8 cellular contexts compared by ENCODE assay signal in the genomic region with DNA sequence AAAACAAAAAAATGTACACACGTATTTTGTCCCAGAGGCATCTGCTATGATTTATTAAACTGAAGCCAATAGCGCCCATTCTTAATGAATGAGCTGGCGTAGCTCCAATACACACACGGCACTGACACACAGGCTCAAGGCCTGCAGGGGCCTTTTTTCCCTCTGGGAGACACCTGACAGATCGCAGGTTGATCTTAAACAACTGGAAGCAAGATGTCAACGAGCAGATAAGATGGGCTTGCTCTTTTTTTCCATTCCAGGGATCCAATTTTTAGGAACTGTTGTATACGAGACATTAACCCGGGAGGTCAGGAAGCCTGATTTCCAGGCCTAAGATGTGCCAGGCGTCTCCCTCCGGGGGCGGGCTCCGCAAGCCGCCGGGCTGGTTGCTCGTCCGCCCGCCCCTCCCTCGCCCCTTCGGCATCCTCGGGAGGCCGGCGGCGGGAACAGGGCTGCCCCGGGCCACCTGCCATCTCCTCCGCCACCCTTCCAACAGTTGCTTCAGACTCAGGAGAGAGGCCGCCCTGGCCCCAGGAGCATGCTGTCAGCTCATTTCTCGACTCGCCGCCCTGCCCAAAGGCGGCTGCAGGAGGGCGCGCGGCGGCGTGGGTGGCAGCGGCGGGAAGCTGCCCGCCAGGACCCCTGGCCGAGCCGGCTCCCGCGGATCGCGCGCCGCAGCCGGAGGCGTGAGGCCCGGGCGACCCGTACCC. TPM values are rescaled to one million over a fixed set of nuclear protein-coding genes. Genes with fewer than 3 reads are reported as not detected.
DNase-seq lines count a peak whose midpoint lies in the region; ATAC-seq and TF ChIP-seq lines count a peak whose summit lies in the region.

No MANE protein-coding gene starts in this region.

- no peaks in the 10 kb centered on the region for H3K9me2 ChIP-seq in neural cell (ENCODE audit: insufficient read depth, low read length)

- H3K9ac ChIP-seq in neural cell (ENCODE audit: low read length): peak overlapping the region; percentile 76

- CTCF ChIA-PET in AG04450 (lab: Charles Lee): interaction anchor here (0.7 kb wide), 1 partner anchor 336 kb away, joined by 3 read pairs; no protein-coding TSS in a partner anchor

- ATAC-seq in GM18907 (IDR thresholded peaks at IDR 0.05; ENCODE audit: unreplicated experiment) (peak; percentile 9), HG03135 (IDR thresholded peaks at IDR 0.05; ENCODE audit: unreplicated experiment) (peak; percentile 9)

- peaks cover 27% of the 10 kb centered on the region for H3K79me2 ChIP-seq in neural cell (replicated peaks; ENCODE audit: insufficient read depth, low read length)

- no peak for TF ChIP-seq EP300 in neural cell (conservative IDR thresholded peaks at IDR 0.05; ENCODE audit: poor library complexity, severe bottlenecking)

- H3K4me3 Mint-ChIP-seq in type B pancreatic cell: peak overlapping the region; percentile 95

- POLR2A ChIA-PET in AG04450 (lab: Yijun Ruan, JAX): interaction anchor here (0.9 to 1.0 kb wide), 2 partner anchors 187 to 360 kb away, joined by 3 read pairs; partner anchors contain the start of genes EXOC8 and SPRTN

- H3K27ac ChIP-seq in AG04450 (ENCODE audit: low read depth, low read length) (no peak overlapping the region), neural cell (ENCODE audit: low read length) (peak overlapping the region; percentile 62)

- H3K27me3 Mint-ChIP-seq in type B pancreatic cell: no peaks in the 10 kb centered on the region

- H3K9me3 ChIP-seq in AG04450 (ENCODE audit: control insufficient read depth, insufficient read depth, low read length) (no peaks in the 10 kb centered on the region), neural cell (ENCODE audit: low read length) (no peaks in the 10 kb centered on the region)

- TF ChIP-seq RAD21 in neural cell (conservative IDR thresholded peaks at IDR 0.05): no peak

- H3K27me3 ChIP-seq in AG04450 (ENCODE audit: control insufficient read depth, insufficient read depth, low read length) (no peaks in the 10 kb centered on the region), neural cell (ENCODE audit: insufficient read depth, low read depth, low read length) (no peaks in the 10 kb centered on the region)

- no peaks in the 10 kb centered on the region for H3K9me3 Mint-ChIP-seq in type B pancreatic cell

- TF ChIP-seq CTCF in AG04450 (IDR thresholded peaks at IDR 0.05; ENCODE audit: low read depth, low read length) (no peak), neural cell (IDR thresholded peaks at IDR 0.05; ENCODE audit: poor library complexity, severe bottlenecking) (no peak), type B pancreatic cell (conservative IDR thresholded peaks at IDR 0.05) (no peak)

- DNase-seq in AG04450 (ENCODE audit: low read depth, low spot score) (no peak), NCI-H69 (lab: John Stamatoyannopoulos, UW) (peak; percentile 93), activated T-cell treated with anti-CD3 and anti-CD28 coated beads for 24 hours (ENCODE audit: low read depth) (peak; percentile 17), fibroblast of peridontal ligament (ENCODE audit: extremely low read depth) (peak; percentile 17), type B pancreatic cell (ENCODE audit: extremely low spot score, unreplicated experiment) (peak; percentile 69)

- no peaks in the 10 kb centered on the region for H3F3A ChIP-seq in neural cell (ENCODE audit: insufficient read depth, low read length, poor library complexity, severe bottlenecking)

- H3K4me1 Mint-ChIP-seq in type B pancreatic cell (ENCODE audit: unreplicated experiment): peaks cover 16% of the 10 kb centered on the region

- peak overlapping the region; percentile 87 for H3K27ac Mint-ChIP-seq in type B pancreatic cell

- peak overlapping the region; percentile 68 for H3K4me2 ChIP-seq in neural cell (ENCODE audit: low read length)

- H3K36me3 ChIP-seq in neural cell (ENCODE audit: insufficient read depth, low read length): peaks cover 6% of the 10 kb centered on the region

- H3K4me3 ChIP-seq in AG04450 (ENCODE audit: low read depth, low read length): peak overlapping the region; percentile 94
- H3K4me3 ChIP-seq in neural cell (ENCODE audit: low read length): peak overlapping the region; percentile 92

- H4K20me1 ChIP-seq in neural cell (ENCODE audit: insufficient read depth): no peaks in the 10 kb centered on the region

- H3K36me3 Mint-ChIP-seq in type B pancreatic cell: no peaks in the 10 kb centered on the region

- H2AFZ ChIP-seq in neural cell (ENCODE audit: low read depth, low read length): peak overlapping the region; percentile 19

TF ChIP-seq in neural cell, 6 proteins besides CTCF, POLR2A, EP300 and RAD21:
- no peak for TF ChIP-seq EZH2 (IDR thresholded peaks at IDR 0.05; ENCODE audit: borderline replicate concordance, insufficient read depth, low read length, poor library complexity, severe bottlenecking)
- no peak for TF ChIP-seq MXI1 (conservative IDR thresholded peaks at IDR 0.05; ENCODE audit: poor library complexity, severe bottlenecking)
- peak; percentile 22 for TF ChIP-seq SMC3 (conservative IDR thresholded peaks at IDR 0.05; ENCODE audit: poor library complexity)
- TF ChIP-seq TAF1 (IDR thresholded peaks at IDR 0.05; ENCODE audit: low read depth): no peak
TF ChIP-seq in neural cell: peak in this region for 1.

RNA-seq across cellular contexts. Expression of gene TTC13, which starts 0.7 kb away (rescaled TPM):
- polyA plus RNA-seq in AG04450 (2011; rRNA removed): 8.1 and 10.6 TPM in 2 replicates
- 5.8 and 8.6 TPM in 2 replicates for polyA minus RNA-seq in AG04450 (2011; rRNA and poly(A)+ RNA removed)
- 33.8 and 36.7 TPM in 2 replicates for polyA plus RNA-seq in neural cell
- polyA minus RNA-seq in neural cell: 58.7 and 59.0 TPM in 2 replicates
- 14.6 and 20.6 TPM in 2 replicates for total RNA-seq in type B pancreatic cell (ENCODE audit: low replicate concordance)

RNA-seq across cellular contexts. Expression of gene ARV1, which starts 1.0 kb away (rescaled TPM):
- polyA plus RNA-seq in AG04450 (2011; rRNA removed): 26.5 and 37.2 TPM in 2 replicates
- 10.4 and 10.9 TPM in 2 replicates for polyA minus RNA-seq in AG04450 (2011; rRNA and poly(A)+ RNA removed)
- 44.7 and 63.4 TPM in 2 replicates for polyA plus RNA-seq in neural cell
- polyA minus RNA-seq in neural cell: 28.2 and 32.2 TPM in 2 replicates
- 12.8 TPM in 2 replicates for total RNA-seq in type B pancreatic cell (ENCODE audit: low replicate concordance)
